Comparison of ENCODE assay signal across 22 cellular contexts in genomic region chr1:151706464-151707415, GRCh38.
DNase-seq lines count a peak whose midpoint lies in the region; ATAC-seq lines count a peak whose summit lies in the region.
"Had no signal": no experiment of that assay in that cellular context is flagged by ENCODE, and none has a peak within 500 bp of the region (broad histone marks: within the 10 kb centered on the region; RNA-seq: fewer than 3 reads in every experiment).

No MANE protein-coding gene starts in this region.

- H3K27me3 Mint-ChIP-seq in activated naive CD4-positive, alpha-beta T cell treated with anti-CD3 and anti-CD28 coated beads, Interleukin-2, amount 10 ng/mL, durations not matched to agents 7 days and 5 days = peaks cover 30% of the 10 kb centered on the region
- peaks cover 27% of the 10 kb centered on the region for H3K27me3 Mint-ChIP-seq in stimulated activated memory B cell treated with anti-CD40 and anti-IgM and Interleukin-4, amounts not matched to agents 10 μg/mL and 1 μg/mL and 100 μg/mL, for 72 hours
- H3K27me3 Mint-ChIP-seq: CD4-positive, alpha-beta T cell had no signal

- no peak for DNase-seq in activated naive CD4-positive, alpha-beta T cell treated with anti-CD3 and anti-CD28 coated beads, Interleukin-2, amount 10 ng/mL, durations not matched to agents 7 days and 5 days
- DNase-seq in activated naive CD4-positive, alpha-beta T cell (lab: John Stamatoyannopoulos, UW) = no peak
- peak; percentile 51 for DNase-seq in islet precursor cell
- DNase-seq in GM19240 (ENCODE audit: insufficient read length, low spot score) = no peak
- DNase-seq: 8988T; Caco-2; CD4-positive, alpha-beta T cell; GM23248; HCEC 1CT; Kasumi-1; NCI-H1092; NCI-H146; NCI-H2081; NCI-H510A treated with DMSO at 0.1 percent for 48 hours; NCI-H82; OCI-M1; Right ventricle myocardium superior had no signal

- peak; percentile 6 for ATAC-seq in stimulated activated memory B cell treated with anti-CD40 and anti-IgM and Interleukin-4, amounts not matched to agents 10 μg/mL and 1 μg/mL and 100 μg/mL, for 72 hours
- ATAC-seq in GM21717 (IDR thresholded peaks at IDR 0.05; ENCODE audit: unreplicated experiment) (no peak), GM18517 (IDR thresholded peaks at IDR 0.05; ENCODE audit: unreplicated experiment) (no peak)

- H3K36me3 Mint-ChIP-seq in activated naive CD4-positive, alpha-beta T cell treated with anti-CD3 and anti-CD28 coated beads, Interleukin-2, amount 10 ng/mL, durations not matched to agents 7 days and 5 days = no peaks in the 10 kb centered on the region
- H3K36me3 Mint-ChIP-seq in stimulated activated memory B cell treated with anti-CD40 and anti-IgM and Interleukin-4, amounts not matched to agents 10 μg/mL and 1 μg/mL and 100 μg/mL, for 72 hours = no peaks in the 10 kb centered on the region

- H3K4me1 Mint-ChIP-seq in activated naive CD4-positive, alpha-beta T cell treated with anti-CD3 and anti-CD28 coated beads, Interleukin-2, amount 10 ng/mL, durations not matched to agents 7 days and 5 days = peaks cover 10% of the 10 kb centered on the region
- H3K4me1 Mint-ChIP-seq in stimulated activated memory B cell treated with anti-CD40 and anti-IgM and Interleukin-4, amounts not matched to agents 10 μg/mL and 1 μg/mL and 100 μg/mL, for 72 hours = peaks cover 24% of the 10 kb centered on the region

- H3K27ac Mint-ChIP-seq in activated naive CD4-positive, alpha-beta T cell treated with anti-CD3 and anti-CD28 coated beads, Interleukin-2, amount 10 ng/mL, durations not matched to agents 7 days and 5 days = peak overlapping the region; percentile 49
- H3K27ac Mint-ChIP-seq in stimulated activated memory B cell treated with anti-CD40 and anti-IgM and Interleukin-4, amounts not matched to agents 10 μg/mL and 1 μg/mL and 100 μg/mL, for 72 hours = no peak overlapping the region
- H3K27ac Mint-ChIP-seq: CD4-positive, alpha-beta T cell had no signal

- CTCF ChIA-PET in activated naive CD4-positive, alpha-beta T cell treated with anti-CD3 and anti-CD28 coated beads, Interleukin-2, amount 10 ng/mL, durations not matched to agents 7 days and 5 days (lab: Charles Lee) = no interaction called here

- peak overlapping the region; percentile 24 for H3K27ac ChIP-seq in angular gyrus (ENCODE audit: low read depth, low read length)
- H3K27ac ChIP-seq: GM23248, HL-60 had no signal

- H3K4me3 Mint-ChIP-seq in activated naive CD4-positive, alpha-beta T cell treated with anti-CD3 and anti-CD28 coated beads, Interleukin-2, amount 10 ng/mL, durations not matched to agents 7 days and 5 days = no peak overlapping the region
- H3K4me3 Mint-ChIP-seq in stimulated activated memory B cell treated with anti-CD40 and anti-IgM and Interleukin-4, amounts not matched to agents 10 μg/mL and 1 μg/mL and 100 μg/mL, for 72 hours = no peak overlapping the region
- H3K4me3 Mint-ChIP-seq: CD4-positive, alpha-beta T cell had no signal

- no peaks in the 10 kb centered on the region for H3K9me3 Mint-ChIP-seq in activated naive CD4-positive, alpha-beta T cell treated with anti-CD3 and anti-CD28 coated beads, Interleukin-2, amount 10 ng/mL, durations not matched to agents 7 days and 5 days
- H3K9me3 Mint-ChIP-seq in stimulated activated memory B cell treated with anti-CD40 and anti-IgM and Interleukin-4, amounts not matched to agents 10 μg/mL and 1 μg/mL and 100 μg/mL, for 72 hours = no peaks in the 10 kb centered on the region
- H3K9me3 Mint-ChIP-seq: CD4-positive, alpha-beta T cell had no signal
